Comparison of ENCODE assay signal across 9 cellular contexts in genomic region chr3:71050133-71050520, GRCh38.
DNase-seq lines count a peak whose midpoint lies in the region; ATAC-seq, FAIRE-seq and TF ChIP-seq lines count a peak whose summit lies in the region.
"Had no signal": no experiment of that assay in that cellular context is flagged by ENCODE, and none has a peak within 500 bp of the region (broad histone marks: within the 10 kb centered on the region; RNA-seq: fewer than 3 reads in every experiment).

No MANE protein-coding gene starts in this region.

- peaks cover 67% of the 10 kb centered on the region for H3K4me1 ChIP-seq in HepG2 (ENCODE audit: insufficient read depth, low read length)
- peaks cover 0 to 20% (median 0%) of the 10 kb centered on the region in 4 donors for H3K4me1 ChIP-seq in right lobe of liver
- peaks cover 16% of the 10 kb centered on the region for H3K4me1 ChIP-seq in mesendoderm (ENCODE audit: control insufficient read depth, low read depth, low read length)
- H3K4me1 ChIP-seq in adrenal gland (replicated peaks in 1 of 2), result peaks cover 5 to 13% of the 10 kb centered on the region in 2 donors

- peak; percentile 63 for DNase-seq in HepG2 (ENCODE audit: low spot score)
- DNase-seq in right lobe of liver, result no peak
- DNase-seq in astrocyte of the spinal cord (ENCODE audit: low read depth, low spot score), result peak; percentile 84
- DNase-seq in mesendoderm, result peak; percentile 40
- no peak for DNase-seq in adrenal gland
- no peak for DNase-seq in AG20443 (ENCODE audit: low spot score)
- DNase-seq in SK-N-DZ (ENCODE audit: low spot score), result no peak
- DNase-seq: DMS79 treated with DMSO at 0.1 percent for 48 hours had no signal

- H3K18ac ChIP-seq in mesendoderm (ENCODE audit: low read length), result no peak overlapping the region

- H3K9me3 ChIP-seq in HepG2 (ENCODE audit: low read length) (no peaks in the 10 kb centered on the region), right lobe of liver (no peaks in the 10 kb centered on the region), adrenal gland (replicated peaks in 1 of 3) (no peaks in the 10 kb centered on the region)

- intact Hi-C loops in HepG2 (cut with micrococcal nuclease; ENCODE audit: unreplicated experiment), result no loop called here
- intact Hi-C loops in right lobe of liver (cut with DNase I), result no loop called here
- intact Hi-C loops in adrenal gland (cut with DNase I), result no loop called here

- peaks cover 9 to 60% of the 10 kb centered on the region in 2 experiments for H3K36me3 ChIP-seq in HepG2 (replicated peaks in 1 of 2; ENCODE audit: control insufficient read depth in 1 of 2, insufficient read depth in 2 of 2, low read length in 2 of 2)
- H3K36me3 ChIP-seq in right lobe of liver, result peaks cover 0 to 34% (median 11%) of the 10 kb centered on the region in 4 donors
- no peaks in the 10 kb centered on the region for H3K36me3 ChIP-seq in mesendoderm (ENCODE audit: control insufficient read depth, insufficient read depth, low read length)
- peaks cover 0 to under 1% of the 10 kb centered on the region in 2 donors for H3K36me3 ChIP-seq in adrenal gland (replicated peaks in 1 of 2)

- H3K27ac ChIP-seq in HepG2 (ENCODE audit: extremely low read length, insufficient read depth, low read length), result peak overlapping the region; percentile 65
- peak overlapping the region in 1 of 3 donors; percentile 5 for H3K27ac ChIP-seq in right lobe of liver
- H3K27ac ChIP-seq in mesendoderm (ENCODE audit: low read depth, low read length), result no peak overlapping the region
- H3K27ac ChIP-seq in adrenal gland, result no peak overlapping the region

- no peak overlapping the region for H2BK15ac ChIP-seq in mesendoderm (replicated peaks; ENCODE audit: low read depth)

- no peak for TF ChIP-seq RAD21 in HepG2 (CRISPR knock-in tag; IDR thresholded peaks at IDR 0.05)

- peaks cover 49% of the 10 kb centered on the region for H3K79me2 ChIP-seq in HepG2 (ENCODE audit: insufficient read depth, low read length)
- no peaks in the 10 kb centered on the region for H3K79me2 ChIP-seq in mesendoderm (ENCODE audit: control insufficient read depth, insufficient read depth, low read length)

- ATAC-seq in HepG2 (peak; percentile 41), right lobe of liver (no peak), HG02973 (IDR thresholded peaks at IDR 0.05; ENCODE audit: unreplicated experiment) (no peak)

- no peak overlapping the region for H3K23ac ChIP-seq in mesendoderm (ENCODE audit: low read length)

- POLR2A ChIA-PET in HepG2 (lab: Yijun Ruan, JAX), result interaction anchor here (2.2 to 6.1 kb wide), 3 partner anchors 10 to 91 kb away, joined by 8 to 65 read pairs (median 16); no protein-coding TSS in a partner anchor

- no peaks in the 10 kb centered on the region; the same call in 1 of the 2 replicates for H4K20me1 ChIP-seq in HepG2 (ENCODE audit: insufficient read depth, low read length)

- TF ChIP-seq POLR2A in HepG2 (IDR thresholded peaks at IDR 0.05; ENCODE audit: insufficient read depth in 1 of 2, low read depth in 2 of 2, low read length in 2 of 2) (no peak), right lobe of liver (IDR thresholded peaks at IDR 0.05) (no peak), adrenal gland (IDR thresholded peaks at IDR 0.05) (no peak)

- FAIRE-seq in HepG2 (lab: Jason Lieb, UNC), result peak; percentile 50

- H3K56ac ChIP-seq in mesendoderm (ENCODE audit: low read length), result peak overlapping the region; percentile 3

- TF ChIP-seq CTCF in HepG2 (CRISPR knock-in tag; IDR thresholded peaks at IDR 0.05) (no peak), right lobe of liver (IDR thresholded peaks at IDR 0.05) (no peak), astrocyte of the spinal cord (IDR thresholded peaks at IDR 0.05; ENCODE audit: low read depth, low read length) (no peak), adrenal gland (IDR thresholded peaks at IDR 0.05) (no peak)

- CTCF ChIA-PET in HepG2 (lab: Yijun Ruan, JAX; ENCODE audit: low intra/inter-chr PET ratio, low total read pairs), result no interaction called here

- in situ Hi-C loops in HepG2 (cut with HindIII; ENCODE audit: extremely low pct_ligation_motif_present, low pct_unique_long_range_greater_than_20kb), result loop anchor here (10.0 kb wide), 1 partner anchor 535 kb away; the partner anchor contains the start of gene FOXP1
- in situ Hi-C loops in astrocyte of the spinal cord (cut with HindIII; ENCODE audit: low sequenced_read_pairs), result no loop called here

- H3K4me3 ChIP-seq in HepG2 (replicated peaks in 1 of 3; ENCODE audit: insufficient read depth in 1 of 3, low read depth in 2 of 3, low read length in 3 of 3), result no peak overlapping the region
- no peak overlapping the region for H3K4me3 ChIP-seq in right lobe of liver
- no peak overlapping the region for H3K4me3 ChIP-seq in astrocyte of the spinal cord (ENCODE audit: low read depth, low read length)
- H3K4me3 ChIP-seq in mesendoderm (ENCODE audit: low read length), result no peak overlapping the region
- no peak overlapping the region for H3K4me3 ChIP-seq in adrenal gland

- no peaks in the 10 kb centered on the region for H3K79me1 ChIP-seq in mesendoderm (ENCODE audit: low read length)

- H3K4me2 ChIP-seq in HepG2 (ENCODE audit: low read depth, low read length), result 0 out of 2 replicates have a peak overlapping the region, but pooled peaks have one; percentile 60
- no peak overlapping the region for H3K4me2 ChIP-seq in mesendoderm (ENCODE audit: low read length)

- H3K4ac ChIP-seq in mesendoderm (ENCODE audit: low read depth, low read length), result no peak overlapping the region

- WGBS in HepG2 (ENCODE audit: low lambda C conversion rate), result 22% methylated on average over 2 of the region's 2 CpGs
- WGBS in right lobe of liver (ENCODE audit: insufficient coverage, low coverage, low lambda C conversion rate, missing lambda C conversion rate), result 23% methylated on average over 2 of the region's 2 CpGs
- no CpG with 5 or more reads among the region's 2 CpGs for WGBS in mesendoderm (ENCODE audit: extremely low coverage, insufficient coverage, low lambda C conversion rate)
- WGBS in adrenal gland, 4 donors, result 72 to 84% (median 81%) methylated on average over 2 of the region's 2 CpGs

- peak in 1 of 2 experiments; percentile 52; a peak in 1 of 4 replicates for TF ChIP-seq EP300 in HepG2 (IDR thresholded peaks at IDR 0.05; ENCODE audit: low read depth in 2 of 2, low read length in 2 of 2)
- peak; percentile 38; the same call in 1 of the 2 replicates for TF ChIP-seq EP300 in HepG2 (CRISPR knock-in tag; IDR thresholded peaks at IDR 0.05; ENCODE audit: borderline replicate concordance)

- H3K9ac ChIP-seq in HepG2 (ENCODE audit: insufficient read depth, low read depth, low read length) (peak overlapping the region; percentile 9; the same call in 1 of the 2 replicates), mesendoderm (ENCODE audit: low read length) (no peak overlapping the region)

- no peak overlapping the region for H2AFZ ChIP-seq in HepG2 (ENCODE audit: low read length)

- H2BK120ac ChIP-seq in mesendoderm (ENCODE audit: low read depth, low read length), result no peak overlapping the region

- BruUV-seq in HepG2 (replicated peaks; lab: Mats Ljungman, UMichigan), result no TSS peak

- H2BK5ac ChIP-seq in mesendoderm (ENCODE audit: low read length), result peak overlapping the region; percentile 5

- no peak overlapping the region for H2AK5ac ChIP-seq in mesendoderm (ENCODE audit: low read length)

- no peak overlapping the region for H4K5ac ChIP-seq in mesendoderm (ENCODE audit: low read length)

- no peak overlapping the region for H4K8ac ChIP-seq in mesendoderm (ENCODE audit: low read depth, low read length)

- H3K27me3 ChIP-seq in HepG2 (ENCODE audit: control insufficient read depth in 1 of 2, insufficient read depth in 2 of 2, low read length in 2 of 2) (no peaks in the 10 kb centered on the region), right lobe of liver (no peaks in the 10 kb centered on the region), mesendoderm (ENCODE audit: insufficient read depth, low read length, poor library complexity) (no peaks in the 10 kb centered on the region), adrenal gland (no peaks in the 10 kb centered on the region)

TF ChIP-seq in HepG2, 621 proteins besides CTCF, POLR2A, EP300 and RAD21 (continues in another document):
- TF ChIP-seq BORCS8-MEF2B (CRISPR knock-in tag; IDR thresholded peaks at IDR 0.05) (no peak), FOSL2 (CRISPR knock-in tag; IDR thresholded peaks at IDR 0.05) (peak; percentile 8; the same call in 1 of the 2 replicates), PRMT3 (CRISPR knock-in tag; IDR thresholded peaks at IDR 0.05; ENCODE audit: borderline replicate concordance, low read depth) (no peak), BCL6 (CRISPR knock-in tag; IDR thresholded peaks at IDR 0.05) (peak; percentile 17; the same call in 1 of the 2 replicates), FOXC1 (CRISPR knock-in tag; IDR thresholded peaks at IDR 0.05; ENCODE audit: borderline replicate concordance) (no peak), ZNF512 (CRISPR knock-in tag; IDR thresholded peaks at IDR 0.05) (no peak), GATAD2A (CRISPR knock-in tag; IDR thresholded peaks at IDR 0.05) (peak; percentile 20; the same call in 1 of the 2 replicates), HNF4A (CRISPR knock-in tag; IDR thresholded peaks at IDR 0.05) (peak; percentile 16; the same call in 1 of the 2 replicates), TEAD3 (CRISPR knock-in tag; optimal IDR thresholded peaks at IDR 0.05; ENCODE audit: borderline replicate concordance) (peak; percentile 17), SOX6 (IDR thresholded peaks at IDR 0.05) (no peak), SOX6 (CRISPR knock-in tag; IDR thresholded peaks at IDR 0.05) (peak; percentile 36; the same call in 1 of the 2 replicates), PAF1 (CRISPR knock-in tag; IDR thresholded peaks at IDR 0.05) (no peak)
- TF ChIP-seq, protein P1, sequence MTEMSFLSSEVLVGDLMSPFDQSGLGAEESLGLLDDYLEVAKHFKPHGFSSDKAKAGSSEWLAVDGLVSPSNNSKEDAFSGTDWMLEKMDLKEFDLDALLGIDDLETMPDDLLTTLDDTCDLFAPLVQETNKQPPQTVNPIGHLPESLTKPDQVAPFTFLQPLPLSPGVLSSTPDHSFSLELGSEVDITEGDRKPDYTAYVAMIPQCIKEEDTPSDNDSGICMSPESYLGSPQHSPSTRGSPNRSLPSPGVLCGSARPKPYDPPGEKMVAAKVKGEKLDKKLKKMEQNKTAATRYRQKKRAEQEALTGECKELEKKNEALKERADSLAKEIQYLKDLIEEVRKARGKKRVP (CRISPR knock-in tag; IDR thresholded peaks at IDR 0.05), result peak in 1 of 2 experiments; percentile 46; a peak in 2 of 4 replicates

Comparison
In these comparisons a context has a peak if more than half of its experiments do, and no peak if none do; other contexts are left out.
1. DNase-seq: peak in HepG2 (single experiment), astrocyte of the spinal cord (single experiment) and mesendoderm (single experiment); none in right lobe of liver (0 of 3), adrenal gland (0 of 7), AG20443 (single experiment) and SK-N-DZ (single experiment).